Comparison of ENCODE assay signal across 19 cellular contexts in genomic region chr2:238383135-238383534, GRCh38.
"Had no signal": no experiment of that assay in that cellular context is flagged by ENCODE, and none has a peak within 500 bp of the region (broad histone marks: within the 10 kb centered on the region; RNA-seq: fewer than 3 reads in every experiment).

No MANE protein-coding gene starts in this region.

- H3K36me3 ChIP-seq: lower lobe of right lung, neural progenitor cell, prostate gland, right atrium auricular region had no signal

- H3K27ac Mint-ChIP-seq: nephron; neural progenitor cell; stimulated activated effector memory CD8-positive, alpha-beta T cell treated with anti-CD3 and anti-CD28 coated beads, Interleukin-12 subunit alpha, Interleukin-12 subunit beta, amount 100 ng/mL, for 72 hours had no signal

- DNase-seq: cortex of kidney; effector memory CD8-positive, alpha-beta T cell; left ventricle myocardium superior; lower lobe of right lung; nucleus accumbens; stimulated activated CD4-positive, alpha-beta T cell treated with anti-CD3 and anti-CD28 coated beads, Interleukin-2, amount 100 ng/mL, for 24 hours; stimulated activated CD4-positive, alpha-beta T cell treated with anti-CD3 and anti-CD28 coated beads, Interleukin-4, amount 100 ng/mL, for 24 hours; stimulated activated naive CD4-positive, alpha-beta T cell treated with Interleukin-2 at 50 U/mL for 16 hours; substantia nigra; testis; tibial artery had no signal

- H3K27me3 ChIP-seq: neural progenitor cell, right atrium auricular region, testis, tibial artery had no signal

- H3K27me3 Mint-ChIP-seq: effector memory CD8-positive, alpha-beta T cell had no signal

- H3K9me3 Mint-ChIP-seq: effector memory CD8-positive, alpha-beta T cell; stimulated activated effector memory CD8-positive, alpha-beta T cell treated with anti-CD3 and anti-CD28 coated beads, Interleukin-12 subunit alpha, Interleukin-12 subunit beta, amount 100 ng/mL, for 72 hours; type B pancreatic cell had no signal

- H3K4me3 ChIP-seq: lower lobe of right lung, neural progenitor cell, prostate gland, right atrium auricular region, smooth muscle cell, testis, tibial artery had no signal

- H3K9me3 ChIP-seq: lower lobe of right lung, prostate gland, right atrium auricular region, testis, tibial artery had no signal

- H3K4me3 Mint-ChIP-seq: effector memory CD8-positive, alpha-beta T cell; nephron; neural progenitor cell; stimulated activated effector memory CD8-positive, alpha-beta T cell treated with anti-CD3 and anti-CD28 coated beads, Interleukin-12 subunit alpha, Interleukin-12 subunit beta, amount 100 ng/mL, for 72 hours; type B pancreatic cell had no signal

- H3K27ac ChIP-seq: lower lobe of right lung, neural progenitor cell, prostate gland, right atrium auricular region, testis, tibial artery had no signal

- H3K4me1 ChIP-seq: neural progenitor cell, testis had no signal

- ATAC-seq: effector memory CD8-positive, alpha-beta T cell; left ventricle myocardium superior; sciatic nerve; stimulated activated effector memory CD8-positive, alpha-beta T cell treated with anti-CD3 and anti-CD28 coated beads, Interleukin-12 subunit alpha, Interleukin-12 subunit beta, amount 100 ng/mL, for 72 hours had no signal
